8 cellular contexts compared by ENCODE assay signal in the genomic region with DNA sequence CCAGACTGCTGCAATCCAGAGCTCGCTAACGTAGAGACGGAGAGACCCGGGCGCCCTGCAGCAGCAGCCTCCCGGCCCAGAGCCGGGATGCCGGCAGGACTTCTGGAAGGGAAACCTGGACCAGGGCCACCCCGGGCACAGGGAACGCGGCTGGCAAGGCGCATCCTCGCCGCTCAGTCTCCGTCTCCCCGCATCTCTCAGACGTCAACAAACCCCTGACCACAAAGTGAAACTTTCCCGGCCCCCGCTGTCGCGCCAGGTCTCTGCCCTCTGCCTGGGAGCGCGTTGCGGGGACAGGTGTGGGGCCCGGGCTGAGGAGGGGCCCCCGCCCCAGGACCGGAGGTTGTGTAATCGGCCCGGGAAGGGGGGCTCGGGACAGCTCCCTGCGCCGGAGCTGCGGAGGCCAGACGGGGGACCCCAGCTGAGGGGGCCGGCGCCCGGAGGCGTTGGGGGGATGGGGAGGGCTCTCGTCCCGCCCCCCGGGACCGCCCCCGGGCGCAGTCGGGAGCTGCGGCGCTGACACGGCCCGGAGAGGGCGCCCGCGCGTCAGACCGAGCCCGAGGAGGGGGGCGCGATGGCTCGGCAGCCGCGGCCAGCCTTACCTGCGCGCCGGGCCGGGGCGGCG.
A peak's percentile ranks its signal among the peaks of the same experiment; 100 is the strongest.
DNase-seq lines count a peak whose midpoint lies in the region; ATAC-seq and TF ChIP-seq lines count a peak whose summit lies in the region.

No MANE protein-coding gene starts in this region.

- peaks cover 10% of the 10 kb centered on the region for H3K4me1 ChIP-seq in osteoblast (ENCODE audit: insufficient read depth, low read length)

- H2AFZ ChIP-seq in osteoblast (ENCODE audit: low read length), result peak overlapping the region; percentile 93

- peaks cover 6% of the 10 kb centered on the region for H3K79me2 ChIP-seq in osteoblast (ENCODE audit: insufficient read depth, low read length)

- peaks cover 34% of the 10 kb centered on the region for H3K4me1 Mint-ChIP-seq in activated naive CD4-positive, alpha-beta T cell treated with anti-CD3 and anti-CD28 coated beads for 36 hours (ENCODE audit: low read depth)

- H3K36me3 ChIP-seq in osteoblast (ENCODE audit: insufficient read depth, low read length), result no peaks in the 10 kb centered on the region

- H4K20me1 ChIP-seq in osteoblast (ENCODE audit: insufficient read depth, low read length), result peaks cover 9% of the 10 kb centered on the region

- TF ChIP-seq CTCF in osteoblast (IDR thresholded peaks at IDR 0.05; ENCODE audit: extremely low read depth, low read depth, low read length), result no peak

- CTCF ChIA-PET in activated naive CD4-positive, alpha-beta T cell treated with anti-CD3 and anti-CD28 coated beads for 36 hours (lab: Charles Lee), result interaction anchor here (0.9 to 1.3 kb wide), 3 partner anchors 117 to 170 kb away, joined by 3 to 5 read pairs (median 4); a partner anchor contains a TSS

- peak overlapping the region; percentile 28 for H3K27ac Mint-ChIP-seq in activated naive CD4-positive, alpha-beta T cell treated with anti-CD3 and anti-CD28 coated beads for 36 hours

- ATAC-seq in HG03159 (IDR thresholded peaks at IDR 0.05; ENCODE audit: unreplicated experiment) (peak; percentile 65), Right ventricle myocardium inferior (peak; percentile 83)

- intact Hi-C loops in activated naive CD4-positive, alpha-beta T cell treated with anti-CD3 and anti-CD28 coated beads for 36 hours (cut with micrococcal nuclease), result loop anchor here (1.0 to 5.0 kb wide), 6 partner anchors 19 to 463 kb away; no protein-coding TSS in a partner anchor
- intact Hi-C loops in Right ventricle myocardium inferior (cut with DNase I), result loop anchor here (2.0 to 10.0 kb wide), 3 partner anchors 118 to 221 kb away; a partner anchor contains a TSS

- H3K9me3 Mint-ChIP-seq in activated naive CD4-positive, alpha-beta T cell treated with anti-CD3 and anti-CD28 coated beads for 36 hours, result no peaks in the 10 kb centered on the region

- peak overlapping the region; percentile 82 for H3K4me3 Mint-ChIP-seq in activated naive CD4-positive, alpha-beta T cell treated with anti-CD3 and anti-CD28 coated beads for 36 hours

- peaks cover 30% of the 10 kb centered on the region for H3K27me3 ChIP-seq in osteoblast (ENCODE audit: insufficient read depth, low read length)

- DNase-seq in D341Med (ENCODE audit: low spot score) (peak; percentile 90), NCI-H460 (ENCODE audit: extremely low read depth, low read depth) (peak; percentile 21), Right ventricle myocardium inferior (ENCODE audit: missing footprints) (peak; percentile 77), osteoblast (ENCODE audit: insufficient read length, low spot score, missing footprints) (peak; percentile 95), cerebellar nuclear complex (lab: John Stamatoyannopoulos, UW) (no peak)
- peak; percentile 56 for DNase-seq in activated naive CD4-positive, alpha-beta T cell treated with anti-CD3 and anti-CD28 coated beads for 36 hours

- peak overlapping the region; percentile 33 for H3K27ac ChIP-seq in osteoblast (ENCODE audit: low read depth, low read length)

- no peaks in the 10 kb centered on the region for H3K9me3 ChIP-seq in osteoblast (ENCODE audit: low read depth, low read length)

- no peaks in the 10 kb centered on the region for H3K36me3 Mint-ChIP-seq in activated naive CD4-positive, alpha-beta T cell treated with anti-CD3 and anti-CD28 coated beads for 36 hours (ENCODE audit: low read depth)

- peak overlapping the region; percentile 88 for H3K4me2 ChIP-seq in osteoblast (ENCODE audit: insufficient read depth, low read length)

- TF ChIP-seq POLR2A in GM19193 (IDR thresholded peaks at IDR 0.05; ENCODE audit: extremely low read depth, insufficient read depth, insufficient read length), result peak; percentile 9

- H3K4me3 ChIP-seq in osteoblast (ENCODE audit: insufficient read depth, low read length), result peak overlapping the region; percentile 95

- H3K27me3 Mint-ChIP-seq in activated naive CD4-positive, alpha-beta T cell treated with anti-CD3 and anti-CD28 coated beads for 36 hours (ENCODE audit: low read depth), result no peaks in the 10 kb centered on the region

Comparison
In these comparisons a context has a peak if more than half of its experiments do, and no peak if none do; other contexts are left out.
1. DNase-seq: peak in D341Med (single experiment), NCI-H460 (single experiment), activated naive CD4-positive, alpha-beta T cell treated with anti-CD3 and anti-CD28 coated beads for 36 hours (single experiment), Right ventricle myocardium inferior (single experiment) and osteoblast (single experiment); none in cerebellar nuclear complex (0 of 2).